Comparison of ENCODE assay signal across 13 cellular contexts in genomic region chr14:39912192-39913100, GRCh38.
DNase-seq lines count a peak whose midpoint lies in the region; ATAC-seq and TF ChIP-seq lines count a peak whose summit lies in the region.
"Had no signal": no experiment of that assay in that cellular context is flagged by ENCODE, and none has a peak within 500 bp of the region (broad histone marks: within the 10 kb centered on the region; RNA-seq: fewer than 3 reads in every experiment).

No MANE protein-coding gene starts in this region.

- DNase-seq in cardiac septum (ENCODE audit: low spot score) (no peak), RWPE1 (ENCODE audit: low spot score) (no peak), SW480 (ENCODE audit: low spot score) (no peak), SIG-M5 treated with dmso at 0.1 percent for 504 hours (lab: John Stamatoyannopoulos, UW; ENCODE audit: unreplicated experiment) (no peak)
- DNase-seq: amniotic stem cell; CD4-positive, alpha-beta T cell; NCI-H1930; stimulated activated CD8-positive, alpha-beta memory T cell treated with anti-CD3 and anti-CD28 coated beads, Interleukin-4, amount 100 ng/mL, for 48 hours had no signal

- TF ChIP-seq CTCF in RWPE1 (conservative IDR thresholded peaks at IDR 0.05; ENCODE audit: low read depth): no peak

- CTCF ChIA-PET in RWPE1 (lab: Yijun Ruan, JAX): interaction anchor here (0.7 kb wide), 1 partner anchor 140 kb away, joined by 3 read pairs; no protein-coding TSS in a partner anchor

- ATAC-seq in GM18502 (IDR thresholded peaks at IDR 0.05; ENCODE audit: poor library complexity, unreplicated experiment): peak; percentile 90
- ATAC-seq in GM19438 (IDR thresholded peaks at IDR 0.05; ENCODE audit: low read depth, unreplicated experiment): peak; percentile 90
- peak; percentile 76 for ATAC-seq in HG02884 (IDR thresholded peaks at IDR 0.05; ENCODE audit: unreplicated experiment)
- peak; percentile 98 for ATAC-seq in HG03565 (IDR thresholded peaks at IDR 0.05; ENCODE audit: unreplicated experiment)
- ATAC-seq: activated CD4-positive, CD25-positive, alpha-beta regulatory T cell treated with anti-CD3 and anti-CD28 coated beads, Interleukin-2, amount 50 U/mL, for 24 hours had no signal

- no peak overlapping the region for H3K27ac ChIP-seq in RWPE1

- intact Hi-C loops in cardiac septum (cut with DNase I): no loop called here

- POLR2A ChIA-PET in RWPE1 (lab: Yijun Ruan, JAX; ENCODE audit: low non-redundant PET): no interaction called here
